24 cellular contexts compared by ENCODE assay signal in genomic region chr2:35495182-35495581, GRCh38.
"Had no signal": no experiment of that assay in that cellular context is flagged by ENCODE, and none has a peak within 500 bp of the region (broad histone marks: within the 10 kb centered on the region; RNA-seq: fewer than 3 reads in every experiment).

No MANE protein-coding gene starts in this region.

- H3K4me3 ChIP-seq: body of pancreas, cardiac muscle cell, heart right ventricle, left lung, lung, ovary, prostate gland, thoracic aorta, vagina had no signal

- H3K27me3 Mint-ChIP-seq: activated CD4-positive, alpha-beta T cell treated with anti-CD3 and anti-CD28 coated beads, Interleukin-2, amount 10 ng/mL, durations not matched to agents 7 days and 5 days; activated naive CD4-positive, alpha-beta T cell treated with anti-CD3 and anti-CD28 coated beads, Interleukin-2, amount 50 U/mL, for 24 hours; naive thymus-derived CD8-positive, alpha-beta T cell; type B pancreatic cell had no signal

- H3K4me1 Mint-ChIP-seq: activated CD4-positive, alpha-beta T cell treated with anti-CD3 and anti-CD28 coated beads, Interleukin-2, amount 10 ng/mL, durations not matched to agents 7 days and 5 days; activated naive CD4-positive, alpha-beta T cell treated with anti-CD3 and anti-CD28 coated beads, Interleukin-2, amount 50 U/mL, for 24 hours; mesothelial cell of epicardium; naive thymus-derived CD8-positive, alpha-beta T cell had no signal

- DNase-seq: activated CD4-positive, alpha-beta T cell treated with anti-CD3 and anti-CD28 coated beads, Interleukin-2, amount 10 ng/mL, durations not matched to agents 7 days and 5 days; activated CD4-positive, CD25-positive, alpha-beta regulatory T cell treated with anti-CD3 and anti-CD28 coated beads, Interleukin-2, amount 50 U/mL, for 72 hours; activated CD8-positive, alpha-beta T cell treated with anti-CD3 and anti-CD28 coated beads, Interleukin-2, amount 10 ng/mL, durations not matched to agents 7 days and 5 days; activated gamma-delta T cell treated with Interleukin-2 at 50 U/mL for 16 hours; anterior cingulate cortex; body of pancreas; cortex of kidney; heart right ventricle; kidney glomerular epithelial cell; left lung; naive thymus-derived CD8-positive, alpha-beta T cell; ovary; stimulated activated CD4-positive, alpha-beta T cell treated with anti-CD3 and anti-CD28 coated beads, Interleukin-4, amount 100 ng/mL, for 24 hours; stimulated activated naive CD4-positive, alpha-beta T cell treated with Interleukin-2 at 50 U/mL for 16 hours had no signal

- H3K27ac Mint-ChIP-seq: activated CD4-positive, alpha-beta T cell treated with anti-CD3 and anti-CD28 coated beads, Interleukin-2, amount 10 ng/mL, durations not matched to agents 7 days and 5 days; activated CD8-positive, alpha-beta T cell treated with anti-CD3 and anti-CD28 coated beads, Interleukin-2, amount 10 ng/mL, durations not matched to agents 7 days and 5 days; activated naive CD4-positive, alpha-beta T cell treated with anti-CD3 and anti-CD28 coated beads, Interleukin-2, amount 50 U/mL, for 24 hours; activated T-helper 1 cell treated with anti-CD3 and anti-CD28 coated beads, Interleukin-12 subunit alpha, Interleukin-12 subunit beta, Interleukin-2, Interleukin-4 antibody, amounts not matched to agents 30 ng/mL and 10 ng/mL and 1 ng/mL, durations not matched to agents 14 hours and 24 hours and 36 hours; mesothelial cell of epicardium; naive thymus-derived CD8-positive, alpha-beta T cell; type B pancreatic cell had no signal

- H3K36me3 ChIP-seq: cardiac muscle cell, heart right ventricle, left lung, ovary, prostate gland, thoracic aorta, vagina had no signal

- H3K9me3 Mint-ChIP-seq: activated CD4-positive, alpha-beta T cell treated with anti-CD3 and anti-CD28 coated beads, Interleukin-2, amount 10 ng/mL, durations not matched to agents 7 days and 5 days; type B pancreatic cell had no signal

- H3K4me1 ChIP-seq: body of pancreas, heart right ventricle, left lung, prostate gland, vagina had no signal

- H3K4me3 Mint-ChIP-seq: activated CD4-positive, alpha-beta T cell treated with anti-CD3 and anti-CD28 coated beads, Interleukin-2, amount 10 ng/mL, durations not matched to agents 7 days and 5 days; activated CD8-positive, alpha-beta T cell treated with anti-CD3 and anti-CD28 coated beads, Interleukin-2, amount 10 ng/mL, durations not matched to agents 7 days and 5 days; activated naive CD4-positive, alpha-beta T cell treated with anti-CD3 and anti-CD28 coated beads, Interleukin-2, amount 50 U/mL, for 24 hours; activated T-helper 1 cell treated with anti-CD3 and anti-CD28 coated beads, Interleukin-12 subunit alpha, Interleukin-12 subunit beta, Interleukin-2, Interleukin-4 antibody, amounts not matched to agents 30 ng/mL and 10 ng/mL and 1 ng/mL, durations not matched to agents 14 hours and 24 hours and 36 hours; mesothelial cell of epicardium; naive thymus-derived CD8-positive, alpha-beta T cell; type B pancreatic cell had no signal

- H3K9me3 ChIP-seq: body of pancreas, left lung, ovary, prostate gland, thoracic aorta, vagina had no signal

- H3K36me3 Mint-ChIP-seq: activated naive CD4-positive, alpha-beta T cell treated with anti-CD3 and anti-CD28 coated beads, Interleukin-2, amount 50 U/mL, for 24 hours; mesothelial cell of epicardium; naive thymus-derived CD8-positive, alpha-beta T cell; type B pancreatic cell had no signal

- H3K27ac ChIP-seq: body of pancreas, cardiac muscle cell, heart right ventricle, left lung, ovary, prostate gland, thoracic aorta, vagina, VCaP had no signal

- H3K27me3 ChIP-seq: body of pancreas, cardiac muscle cell, heart right ventricle, left lung, ovary, vagina had no signal
